In the genomic region with DNA sequence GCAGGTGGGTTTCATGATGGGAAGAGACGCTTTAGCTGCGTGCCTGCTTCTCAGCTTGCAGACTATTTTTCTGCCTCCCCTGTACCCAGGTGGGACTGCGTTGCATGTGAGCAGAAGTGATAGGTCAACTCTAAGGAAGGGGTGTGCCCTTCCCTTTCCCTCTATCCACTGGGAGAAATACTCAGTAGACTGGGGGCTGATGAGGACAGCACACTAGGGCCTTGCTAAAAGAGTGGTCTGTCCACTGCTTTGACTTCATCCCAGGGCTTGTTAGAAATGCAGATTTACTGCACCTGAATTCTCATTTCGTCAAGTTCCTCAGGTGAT, we compare ENCODE assay signal across 2 cellular contexts.
TF ChIP-seq lines count a peak whose summit lies in the region.

No MANE protein-coding gene starts in this region.

TF ChIP-seq in HepG2, 621 proteins besides CTCF, POLR2A, EP300 and RAD21:
- 0 out of 2 replicates have a peak, but pooled peaks have one; percentile 6 for TF ChIP-seq CHCHD3 (CRISPR knock-in tag; IDR thresholded peaks at IDR 0.05)
- no peak for TF ChIP-seq ZSCAN22 (CRISPR knock-in tag; IDR thresholded peaks at IDR 0.05)
- TF ChIP-seq, protein P1, sequence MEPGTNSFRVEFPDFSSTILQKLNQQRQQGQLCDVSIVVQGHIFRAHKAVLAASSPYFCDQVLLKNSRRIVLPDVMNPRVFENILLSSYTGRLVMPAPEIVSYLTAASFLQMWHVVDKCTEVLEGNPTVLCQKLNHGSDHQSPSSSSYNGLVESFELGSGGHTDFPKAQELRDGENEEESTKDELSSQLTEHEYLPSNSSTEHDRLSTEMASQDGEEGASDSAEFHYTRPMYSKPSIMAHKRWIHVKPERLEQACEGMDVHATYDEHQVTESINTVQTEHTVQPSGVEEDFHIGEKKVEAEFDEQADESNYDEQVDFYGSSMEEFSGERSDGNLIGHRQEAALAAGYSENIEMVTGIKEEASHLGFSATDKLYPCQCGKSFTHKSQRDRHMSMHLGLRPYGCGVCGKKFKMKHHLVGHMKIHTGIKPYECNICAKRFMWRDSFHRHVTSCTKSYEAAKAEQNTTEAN (CRISPR knock-in tag; conservative IDR thresholded peaks at IDR 0.05), result no peak
- 0 out of 2 replicates have a peak, but pooled peaks have one; percentile 3 for TF ChIP-seq SALL1 (CRISPR knock-in tag; IDR thresholded peaks at IDR 0.05)
TF ChIP-seq in HepG2: peak in this region for 2.

TF ChIP-seq in H1, 55 proteins besides CTCF, POLR2A, EP300 and RAD21:
- TF ChIP-seq BCL11A (IDR thresholded peaks at IDR 0.05; ENCODE audit: low read depth in 2 of 2, low read length in 2 of 2), result no peak
- no peak for TF ChIP-seq CEBPB (IDR thresholded peaks at IDR 0.05; ENCODE audit: low read depth, low read length)
TF ChIP-seq in H1: peak in this region for 0.
